In genomic region chr5:37938861-37939260, GRCh38 we compare ENCODE assay signal across 1 cellular context.
TF ChIP-seq lines count a peak whose summit lies in the region.

No MANE protein-coding gene starts in this region.

TF ChIP-seq in GM23338, 12 proteins besides CTCF, POLR2A, EP300 and RAD21:
- TF ChIP-seq ZNF462 (CRISPR knock-in tag; IDR thresholded peaks at IDR 0.05) (no peak), CREB1 (CRISPR knock-in tag; IDR thresholded peaks at IDR 0.05; ENCODE audit: low read depth) (no peak), NANOG (IDR thresholded peaks at IDR 0.05; ENCODE audit: borderline replicate concordance) (no peak), ZNF331 (CRISPR knock-in tag; IDR thresholded peaks at IDR 0.05; ENCODE audit: low read depth) (no peak), EZH2phosphoT487 (IDR thresholded peaks at IDR 0.05; ENCODE audit: unreplicated experiment) (no peak), EZH2 (IDR thresholded peaks at IDR 0.05; ENCODE audit: low read depth, unreplicated experiment) (no peak), STAT1 (IDR thresholded peaks at IDR 0.05; ENCODE audit: unreplicated experiment) (no peak), ETS1 (IDR thresholded peaks at IDR 0.05) (no peak), POLR2AphosphoS5 (IDR thresholded peaks at IDR 0.05; ENCODE audit: low read depth) (no peak), REST (IDR thresholded peaks at IDR 0.05; ENCODE audit: unreplicated experiment) (no peak), ZNF114 (CRISPR knock-in tag; IDR thresholded peaks at IDR 0.05) (no peak), JUNB (IDR thresholded peaks at IDR 0.05; ENCODE audit: unreplicated experiment) (no peak)
TF ChIP-seq in GM23338: peak in this region for 0.
